ENCODE assay signal across 3 cellular contexts in the genomic region with DNA sequence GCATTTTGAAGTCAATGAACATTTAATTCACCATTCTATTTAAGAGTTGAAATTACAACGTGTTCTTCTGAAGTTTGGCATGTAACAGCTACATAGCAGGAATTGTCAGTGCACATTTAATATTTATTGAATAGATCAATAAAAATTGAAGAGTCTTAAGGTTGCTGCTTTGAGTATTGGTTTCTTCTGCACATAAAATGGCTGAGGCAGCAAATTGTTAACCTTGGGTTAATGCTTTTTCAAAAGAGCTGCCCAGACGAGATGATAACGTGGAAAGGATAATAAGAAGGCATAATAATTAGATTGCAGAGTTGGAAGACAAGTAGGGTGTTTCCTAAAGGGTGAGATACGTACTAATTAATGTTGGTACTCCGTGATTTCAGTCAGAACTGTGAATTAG.
TF ChIP-seq lines count a peak whose summit lies in the region.

No MANE protein-coding gene starts in this region.

TF ChIP-seq in A549, 52 proteins besides CTCF, POLR2A, EP300 and RAD21 (continued from another document):
- no peak for TF ChIP-seq HES2 (IDR thresholded peaks at IDR 0.05)
- TF ChIP-seq MAFK (IDR thresholded peaks at IDR 0.05; ENCODE audit: partially characterized antibody): peak; percentile 78
- no peak for TF ChIP-seq ZSCAN20 (CRISPR knock-in tag; IDR thresholded peaks at IDR 0.05)
- no peak for TF ChIP-seq TFCP2L1 (CRISPR knock-in tag; IDR thresholded peaks at IDR 0.05)
TF ChIP-seq in A549: peak in this region for 1.

TF ChIP-seq in GM23338, 12 proteins besides CTCF, POLR2A, EP300 and RAD21 (continued from another document and continues in another):
- TF ChIP-seq, protein P1, sequence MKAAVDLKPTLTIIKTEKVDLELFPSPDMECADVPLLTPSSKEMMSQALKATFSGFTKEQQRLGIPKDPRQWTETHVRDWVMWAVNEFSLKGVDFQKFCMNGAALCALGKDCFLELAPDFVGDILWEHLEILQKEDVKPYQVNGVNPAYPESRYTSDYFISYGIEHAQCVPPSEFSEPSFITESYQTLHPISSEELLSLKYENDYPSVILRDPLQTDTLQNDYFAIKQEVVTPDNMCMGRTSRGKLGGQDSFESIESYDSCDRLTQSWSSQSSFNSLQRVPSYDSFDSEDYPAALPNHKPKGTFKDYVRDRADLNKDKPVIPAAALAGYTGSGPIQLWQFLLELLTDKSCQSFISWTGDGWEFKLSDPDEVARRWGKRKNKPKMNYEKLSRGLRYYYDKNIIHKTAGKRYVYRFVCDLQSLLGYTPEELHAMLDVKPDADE (IDR thresholded peaks at IDR 0.05): no peak
- no peak for TF ChIP-seq NANOG (IDR thresholded peaks at IDR 0.05; ENCODE audit: borderline replicate concordance)
- TF ChIP-seq, protein P2, sequence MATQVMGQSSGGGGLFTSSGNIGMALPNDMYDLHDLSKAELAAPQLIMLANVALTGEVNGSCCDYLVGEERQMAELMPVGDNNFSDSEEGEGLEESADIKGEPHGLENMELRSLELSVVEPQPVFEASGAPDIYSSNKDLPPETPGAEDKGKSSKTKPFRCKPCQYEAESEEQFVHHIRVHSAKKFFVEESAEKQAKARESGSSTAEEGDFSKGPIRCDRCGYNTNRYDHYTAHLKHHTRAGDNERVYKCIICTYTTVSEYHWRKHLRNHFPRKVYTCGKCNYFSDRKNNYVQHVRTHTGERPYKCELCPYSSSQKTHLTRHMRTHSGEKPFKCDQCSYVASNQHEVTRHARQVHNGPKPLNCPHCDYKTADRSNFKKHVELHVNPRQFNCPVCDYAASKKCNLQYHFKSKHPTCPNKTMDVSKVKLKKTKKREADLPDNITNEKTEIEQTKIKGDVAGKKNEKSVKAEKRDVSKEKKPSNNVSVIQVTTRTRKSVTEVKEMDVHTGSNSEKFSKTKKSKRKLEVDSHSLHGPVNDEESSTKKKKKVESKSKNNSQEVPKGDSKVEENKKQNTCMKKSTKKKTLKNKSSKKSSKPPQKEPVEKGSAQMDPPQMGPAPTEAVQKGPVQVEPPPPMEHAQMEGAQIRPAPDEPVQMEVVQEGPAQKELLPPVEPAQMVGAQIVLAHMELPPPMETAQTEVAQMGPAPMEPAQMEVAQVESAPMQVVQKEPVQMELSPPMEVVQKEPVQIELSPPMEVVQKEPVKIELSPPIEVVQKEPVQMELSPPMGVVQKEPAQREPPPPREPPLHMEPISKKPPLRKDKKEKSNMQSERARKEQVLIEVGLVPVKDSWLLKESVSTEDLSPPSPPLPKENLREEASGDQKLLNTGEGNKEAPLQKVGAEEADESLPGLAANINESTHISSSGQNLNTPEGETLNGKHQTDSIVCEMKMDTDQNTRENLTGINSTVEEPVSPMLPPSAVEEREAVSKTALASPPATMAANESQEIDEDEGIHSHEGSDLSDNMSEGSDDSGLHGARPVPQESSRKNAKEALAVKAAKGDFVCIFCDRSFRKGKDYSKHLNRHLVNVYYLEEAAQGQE (IDR thresholded peaks at IDR 0.05; ENCODE audit: unreplicated experiment): no peak
- TF ChIP-seq EZH2phosphoT487 (IDR thresholded peaks at IDR 0.05; ENCODE audit: unreplicated experiment): no peak
- no peak for TF ChIP-seq CREB1 (CRISPR knock-in tag; IDR thresholded peaks at IDR 0.05; ENCODE audit: low read depth)
- TF ChIP-seq ZNF462 (CRISPR knock-in tag; IDR thresholded peaks at IDR 0.05): no peak
- TF ChIP-seq STAT1 (IDR thresholded peaks at IDR 0.05; ENCODE audit: unreplicated experiment): no peak
- TF ChIP-seq JUNB (IDR thresholded peaks at IDR 0.05; ENCODE audit: unreplicated experiment): no peak

TF ChIP-seq in K562, 482 proteins besides CTCF, POLR2A, EP300 and RAD21 (continued from another document):
- TF ChIP-seq, protein P3, sequence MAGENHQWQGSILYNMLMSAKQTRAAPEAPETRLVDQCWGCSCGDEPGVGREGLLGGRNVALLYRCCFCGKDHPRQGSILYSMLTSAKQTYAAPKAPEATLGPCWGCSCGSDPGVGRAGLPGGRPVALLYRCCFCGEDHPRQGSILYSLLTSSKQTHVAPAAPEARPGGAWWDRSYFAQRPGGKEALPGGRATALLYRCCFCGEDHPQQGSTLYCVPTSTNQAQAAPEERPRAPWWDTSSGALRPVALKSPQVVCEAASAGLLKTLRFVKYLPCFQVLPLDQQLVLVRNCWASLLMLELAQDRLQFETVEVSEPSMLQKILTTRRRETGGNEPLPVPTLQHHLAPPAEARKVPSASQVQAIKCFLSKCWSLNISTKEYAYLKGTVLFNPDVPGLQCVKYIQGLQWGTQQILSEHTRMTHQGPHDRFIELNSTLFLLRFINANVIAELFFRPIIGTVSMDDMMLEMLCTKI (IDR thresholded peaks at IDR 0.05; ENCODE audit: partially characterized antibody): no peak
- TF ChIP-seq, protein P4, sequence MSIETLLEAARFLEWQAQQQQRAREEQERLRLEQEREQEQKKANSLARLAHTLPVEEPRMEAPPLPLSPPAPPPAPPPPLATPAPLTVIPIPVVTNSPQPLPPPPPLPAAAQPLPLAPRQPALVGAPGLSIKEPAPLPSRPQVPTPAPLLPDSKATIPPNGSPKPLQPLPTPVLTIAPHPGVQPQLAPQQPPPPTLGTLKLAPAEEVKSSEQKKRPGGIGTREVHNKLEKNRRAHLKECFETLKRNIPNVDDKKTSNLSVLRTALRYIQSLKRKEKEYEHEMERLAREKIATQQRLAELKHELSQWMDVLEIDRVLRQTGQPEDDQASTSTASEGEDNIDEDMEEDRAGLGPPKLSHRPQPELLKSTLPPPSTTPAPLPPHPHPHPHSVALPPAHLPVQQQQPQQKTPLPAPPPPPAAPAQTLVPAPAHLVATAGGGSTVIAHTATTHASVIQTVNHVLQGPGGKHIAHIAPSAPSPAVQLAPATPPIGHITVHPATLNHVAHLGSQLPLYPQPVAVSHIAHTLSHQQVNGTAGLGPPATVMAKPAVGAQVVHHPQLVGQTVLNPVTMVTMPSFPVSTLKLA (conservative IDR thresholded peaks at IDR 0.05): no peak
- peak; percentile 37; the same call in 1 of the 2 replicates for TF ChIP-seq MAFG (tag; conservative IDR thresholded peaks at IDR 0.05)
- no peak for TF ChIP-seq TCF15 (CRISPR knock-in tag; IDR thresholded peaks at IDR 0.05)
- TF ChIP-seq U2AF1 (optimal IDR thresholded peaks at IDR 0.05; ENCODE audit: low read depth, low read length): no peak
- TF ChIP-seq ZNF316 (IDR thresholded peaks at IDR 0.05): peak; percentile 18; the same call in 1 of the 2 replicates
TF ChIP-seq in K562: peak in this region for 3.
